14 cellular contexts compared by ENCODE assay signal in the genomic region with DNA sequence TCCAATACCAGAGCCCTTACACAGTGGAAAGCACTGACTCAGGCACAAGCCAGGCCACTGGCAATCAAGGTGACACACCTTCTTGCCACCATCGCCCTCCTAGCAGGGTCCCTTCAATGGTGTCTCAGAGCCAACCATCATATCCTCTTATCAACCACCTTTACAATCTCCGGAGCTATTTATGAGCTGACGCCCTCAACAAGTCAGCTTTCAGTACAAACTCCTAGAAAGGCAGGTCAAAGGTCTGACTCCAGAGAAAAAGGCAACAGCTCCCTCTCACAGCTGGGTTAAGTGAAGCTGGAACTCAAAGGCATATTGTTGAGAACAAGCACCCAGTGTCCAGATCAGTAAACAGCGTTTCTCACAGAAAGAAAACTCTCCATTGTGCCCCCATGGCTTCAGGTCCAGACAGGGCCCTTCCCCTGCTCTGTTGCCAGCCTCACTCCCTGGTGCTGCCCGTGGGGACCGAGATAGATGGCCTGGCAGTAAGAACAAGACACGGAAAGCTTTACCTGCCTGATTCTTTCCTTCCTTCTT. TPM values are rescaled to one million over a fixed set of nuclear protein-coding genes. Genes with fewer than 3 reads are reported as not detected.
DNase-seq lines count a peak whose midpoint lies in the region; ATAC-seq and TF ChIP-seq lines count a peak whose summit lies in the region.
"Had no signal": no experiment of that assay in that cellular context is flagged by ENCODE, and none has a peak within 500 bp of the region (broad histone marks: within the 10 kb centered on the region; RNA-seq: fewer than 3 reads in every experiment).

No MANE protein-coding gene starts in this region.

- peak overlapping the region; percentile 24 for H3K4me3 Mint-ChIP-seq in activated T-cell treated with anti-CD3 and anti-CD28 coated beads, Interleukin-2, amount 50 U/mL, for 4 hours
- H3K4me3 Mint-ChIP-seq in activated naive CD8-positive, alpha-beta T cell treated with anti-CD3 and anti-CD28 coated beads, Interleukin-2, amount 50 U/mL, for 24 hours = no peak overlapping the region

- in situ Hi-C loops in GM13977 (cut with MboI; ENCODE audit: low pct_unique_long_range_greater_than_20kb, low sequenced_read_pairs, unreplicated experiment) = loop anchor here (10.0 kb wide), 1 partner anchor 84 kb away; no protein-coding TSS in a partner anchor

- H3K27ac ChIP-seq in substantia nigra (ENCODE audit: low read depth, low read length, poor library complexity, severe bottlenecking) = peak overlapping the region; percentile 85
- H3K27ac ChIP-seq: epithelial cell of prostate had no signal

- peaks cover 26% of the 10 kb centered on the region for H3K4me1 Mint-ChIP-seq in activated T-cell treated with anti-CD3 and anti-CD28 coated beads, Interleukin-2, amount 50 U/mL, for 4 hours (ENCODE audit: low read depth)
- H3K4me1 Mint-ChIP-seq in activated naive CD8-positive, alpha-beta T cell treated with anti-CD3 and anti-CD28 coated beads, Interleukin-2, amount 50 U/mL, for 24 hours = peaks cover 32% of the 10 kb centered on the region

- H3K36me3 Mint-ChIP-seq in activated T-cell treated with anti-CD3 and anti-CD28 coated beads, Interleukin-2, amount 50 U/mL, for 4 hours (ENCODE audit: insufficient read depth) = peaks cover 38% of the 10 kb centered on the region
- peaks cover 40% of the 10 kb centered on the region for H3K36me3 Mint-ChIP-seq in activated naive CD8-positive, alpha-beta T cell treated with anti-CD3 and anti-CD28 coated beads, Interleukin-2, amount 50 U/mL, for 24 hours (ENCODE audit: low read depth)

- H3K27me3 Mint-ChIP-seq in activated T-cell treated with anti-CD3 and anti-CD28 coated beads, Interleukin-2, amount 50 U/mL, for 4 hours (ENCODE audit: low read depth) = no peaks in the 10 kb centered on the region
- no peaks in the 10 kb centered on the region for H3K27me3 Mint-ChIP-seq in activated naive CD8-positive, alpha-beta T cell treated with anti-CD3 and anti-CD28 coated beads, Interleukin-2, amount 50 U/mL, for 24 hours

- no peak for TF ChIP-seq CTCF in GM13977 (IDR thresholded peaks at IDR 0.05; ENCODE audit: extremely low read depth, insufficient read depth, missing control alignments)

- H3K27ac Mint-ChIP-seq in activated naive CD8-positive, alpha-beta T cell treated with anti-CD3 and anti-CD28 coated beads, Interleukin-2, amount 50 U/mL, for 24 hours = peak overlapping the region; percentile 29

- H3K9me3 Mint-ChIP-seq in activated T-cell treated with anti-CD3 and anti-CD28 coated beads, Interleukin-2, amount 50 U/mL, for 4 hours = no peaks in the 10 kb centered on the region
- H3K9me3 Mint-ChIP-seq in activated naive CD8-positive, alpha-beta T cell treated with anti-CD3 and anti-CD28 coated beads, Interleukin-2, amount 50 U/mL, for 24 hours = no peaks in the 10 kb centered on the region

- no peak for ATAC-seq in activated T-cell treated with anti-CD3 and anti-CD28 coated beads, Interleukin-2, amount 50 U/mL, for 4 hours
- no peak for ATAC-seq in activated naive CD8-positive, alpha-beta T cell treated with anti-CD3 and anti-CD28 coated beads, Interleukin-2, amount 50 U/mL, for 24 hours

- no peak for DNase-seq in activated T-cell treated with anti-CD3 and anti-CD28 coated beads, Interleukin-2, amount 50 U/mL, for 4 hours
- DNase-seq in activated T-cell treated with anti-CD3 and anti-CD28 coated beads, Interleukin-2, amount 50 U/mL, for 48 hours = no peak
- DNase-seq in activated naive CD8-positive, alpha-beta T cell treated with anti-CD3 and anti-CD28 coated beads, Interleukin-2, amount 50 U/mL, for 24 hours = no peak
- peak; percentile 93 for DNase-seq in medulla oblongata (ENCODE audit: extremely low spot score)
- peak in 44 of 49 donors; percentile 7 to 90 (median 53) for DNase-seq in substantia nigra (lab: John Stamatoyannopoulos, UW)
- no peak for DNase-seq in NAMALWA (ENCODE audit: low spot score)
- DNase-seq in NCI-H128 (lab: John Stamatoyannopoulos, UW; ENCODE audit: unreplicated experiment) = no peak
- no peak for DNase-seq in GM13977 (ENCODE audit: low spot score)
- DNase-seq: NCI-H1930; NK-92 treated with Interleukin-12 subunit alpha and Interleukin-12 subunit beta, amount 100 ng/mL, for 24 hours; stimulated activated CD4-positive, alpha-beta T cell treated with anti-CD3 and anti-CD28 coated beads, Interleukin-1b, Interleukin-23, amount 100 ng/mL, for 48 hours; stimulated activated naive CD4-positive, alpha-beta T cell treated with Interleukin-2 at 50 U/mL for 16 hours; SW 1271 had no signal

RNA-seq across cellular contexts. Expression of gene ZNF3, which starts 2.4 kb away (rescaled TPM):
- total RNA-seq in activated T-cell treated with anti-CD3 and anti-CD28 coated beads, Interleukin-2, amount 50 U/mL, for 4 hours = 10 to 100 TPM; 18.8 to 21.8 (median 21.6) TPM

RNA-seq across cellular contexts. Expression of gene COPS6, which starts 9.7 kb away (rescaled TPM):
- 100 to 1,000 TPM; 105 to 120 (median 112) TPM for total RNA-seq in activated T-cell treated with anti-CD3 and anti-CD28 coated beads, Interleukin-2, amount 50 U/mL, for 4 hours

RNA-seq across cellular contexts. Expression of gene MCM7, which starts 22.1 kb away (rescaled TPM):
- 100 to 1,000 TPM; 471 to 592 (median 521) TPM for total RNA-seq in activated T-cell treated with anti-CD3 and anti-CD28 coated beads, Interleukin-2, amount 50 U/mL, for 4 hours

RNA-seq across cellular contexts. Expression of gene AP4M1, which starts 22.4 kb away (rescaled TPM):
- 10 to 100 TPM; 13.4 to 16.0 (median 16.0) TPM for total RNA-seq in activated T-cell treated with anti-CD3 and anti-CD28 coated beads, Interleukin-2, amount 50 U/mL, for 4 hours

RNA-seq across cellular contexts. Expression of gene ZSCAN21, which starts 29.5 kb away (rescaled TPM):
- total RNA-seq in activated T-cell treated with anti-CD3 and anti-CD28 coated beads, Interleukin-2, amount 50 U/mL, for 4 hours = 1 to 10 TPM; 8.5 to 9.9 (median 9.4) TPM

Comparison
In these comparisons a context has a peak if more than half of its experiments do, and no peak if none do; other contexts are left out.
1. DNase-seq: peak in medulla oblongata (single experiment) and substantia nigra (44 of 49); none in activated T-cell treated with anti-CD3 and anti-CD28 coated beads, Interleukin-2, amount 50 U/mL, for 4 hours (single experiment), activated T-cell treated with anti-CD3 and anti-CD28 coated beads, Interleukin-2, amount 50 U/mL, for 48 hours (0 of 2), activated naive CD8-positive, alpha-beta T cell treated with anti-CD3 and anti-CD28 coated beads, Interleukin-2, amount 50 U/mL, for 24 hours (single experiment), NAMALWA (single experiment), NCI-H128 (single experiment) and GM13977 (single experiment).